ENCODE assay signal across 33 cellular contexts in genomic region chr1:99429754-99430153, GRCh38.
A peak's percentile ranks its signal among the peaks of the same experiment; 100 is the strongest.
DNase-seq lines count a peak whose midpoint lies in the region; ATAC-seq and TF ChIP-seq lines count a peak whose summit lies in the region.
"Had no signal": no experiment of that assay in that cellular context is flagged by ENCODE, and none has a peak within 500 bp of the region (broad histone marks: within the 10 kb centered on the region; RNA-seq: fewer than 3 reads in every experiment).

No MANE protein-coding gene starts in this region.

- H3F3A ChIP-seq in neural cell (ENCODE audit: insufficient read depth, low read length, poor library complexity, severe bottlenecking) (no peaks in the 10 kb centered on the region), MM.1S (ENCODE audit: insufficient read depth, low read length) (no peaks in the 10 kb centered on the region)

- H3K18ac ChIP-seq in mesendoderm (ENCODE audit: low read length), result no peak overlapping the region

- H3K9ac ChIP-seq in neural cell (ENCODE audit: low read length), result no peak overlapping the region
- H3K9ac ChIP-seq in MM.1S (ENCODE audit: low read length), result no peak overlapping the region
- no peak overlapping the region for H3K9ac ChIP-seq in mesendoderm (ENCODE audit: low read length)
- H3K9ac ChIP-seq: BLaER1; BLaER1 treated with 17β-estradiol and CSF1 and Interleukin-3, amounts not matched to agents 10 nM and 100 nM had no signal

- WGBS in mesendoderm (ENCODE audit: extremely low coverage, insufficient coverage, low lambda C conversion rate), result no CpG with 5 or more reads among the region's 1 CpG

- H3K27me3 ChIP-seq in neural cell (ENCODE audit: insufficient read depth, low read depth, low read length) (no peaks in the 10 kb centered on the region), MM.1S (replicated peaks; ENCODE audit: insufficient read depth, low read length) (no peaks in the 10 kb centered on the region), mesendoderm (ENCODE audit: insufficient read depth, low read length, poor library complexity) (no peaks in the 10 kb centered on the region)
- H3K27me3 ChIP-seq: BE2C; BLaER1; BLaER1 treated with 17β-estradiol and CSF1 and Interleukin-3, amounts not matched to agents 10 nM and 100 nM had no signal

- H3K4me2 ChIP-seq in neural cell (ENCODE audit: low read length), result peak overlapping the region; percentile 5
- no peak overlapping the region for H3K4me2 ChIP-seq in MM.1S (ENCODE audit: low read depth, low read length)
- no peak overlapping the region for H3K4me2 ChIP-seq in mesendoderm (ENCODE audit: low read length)
- H3K4me2 ChIP-seq: A549; BLaER1; BLaER1 treated with 17β-estradiol and CSF1 and Interleukin-3, amounts not matched to agents 10 nM and 100 nM had no signal

- H2AK5ac ChIP-seq in mesendoderm (ENCODE audit: low read length), result no peak overlapping the region

- no peaks in the 10 kb centered on the region for H3K9me2 ChIP-seq in neural cell (ENCODE audit: insufficient read depth, low read length)
- H3K9me2 ChIP-seq in MM.1S (replicated peaks; ENCODE audit: insufficient read depth, low read length), result no peaks in the 10 kb centered on the region

- no peaks in the 10 kb centered on the region for H4K20me1 ChIP-seq in neural cell (ENCODE audit: insufficient read depth)
- no peaks in the 10 kb centered on the region for H4K20me1 ChIP-seq in MM.1S (ENCODE audit: insufficient read depth, low read length)
- H4K20me1 ChIP-seq: BLaER1; BLaER1 treated with 17β-estradiol and CSF1 and Interleukin-3, amounts not matched to agents 10 nM and 100 nM had no signal

- H3K79me2 ChIP-seq in neural cell (replicated peaks; ENCODE audit: insufficient read depth, low read length) (no peaks in the 10 kb centered on the region), MM.1S (ENCODE audit: low read length) (no peaks in the 10 kb centered on the region), mesendoderm (ENCODE audit: control insufficient read depth, insufficient read depth, low read length) (no peaks in the 10 kb centered on the region)

- H3K4me3 ChIP-seq in neural cell (ENCODE audit: low read length) (no peak overlapping the region), MM.1S (ENCODE audit: low read length) (no peak overlapping the region), mesendoderm (ENCODE audit: low read length) (no peak overlapping the region)
- H3K4me3 ChIP-seq: A549; BLaER1; BLaER1 treated with 17β-estradiol and CSF1 and Interleukin-3, amounts not matched to agents 10 nM and 100 nM had no signal

- no peak for TF ChIP-seq RAD21 in neural cell (conservative IDR thresholded peaks at IDR 0.05)

- ATAC-seq in HG03460 (IDR thresholded peaks at IDR 0.05; ENCODE audit: unreplicated experiment), result no peak
- ATAC-seq: A549; CD8-positive, alpha-beta T cell had no signal

- H3K27ac ChIP-seq in caudate nucleus (ENCODE audit: low read depth, low read length) (peak overlapping the region; percentile 40), neural cell (ENCODE audit: low read length) (peak overlapping the region; percentile 2), MM.1S (ENCODE audit: low read length) (no peak overlapping the region), mesendoderm (ENCODE audit: low read depth, low read length) (no peak overlapping the region)
- H3K27ac ChIP-seq: 22Rv1; A549; BLaER1; BLaER1 treated with 17β-estradiol and CSF1 and Interleukin-3, amounts not matched to agents 10 nM and 100 nM; C4-2B had no signal

- no peaks in the 10 kb centered on the region for H3K79me1 ChIP-seq in mesendoderm (ENCODE audit: low read length)

- no peak overlapping the region for H3K4ac ChIP-seq in mesendoderm (ENCODE audit: low read depth, low read length)

- H3K36me3 ChIP-seq in neural cell (ENCODE audit: insufficient read depth, low read length) (no peaks in the 10 kb centered on the region), MM.1S (replicated peaks; ENCODE audit: insufficient read depth, low read length) (no peaks in the 10 kb centered on the region), mesendoderm (ENCODE audit: control insufficient read depth, insufficient read depth, low read length) (no peaks in the 10 kb centered on the region)
- H3K36me3 ChIP-seq: BE2C; BLaER1; BLaER1 treated with 17β-estradiol and CSF1 and Interleukin-3, amounts not matched to agents 10 nM and 100 nM had no signal

- H3K56ac ChIP-seq in mesendoderm (ENCODE audit: low read length), result no peak overlapping the region

- H4K8ac ChIP-seq in mesendoderm (ENCODE audit: low read depth, low read length), result no peak overlapping the region

- H2BK5ac ChIP-seq in mesendoderm (ENCODE audit: low read length), result no peak overlapping the region

- H2BK120ac ChIP-seq in mesendoderm (ENCODE audit: low read depth, low read length), result no peak overlapping the region

- H2BK15ac ChIP-seq in mesendoderm (replicated peaks; ENCODE audit: low read depth), result no peak overlapping the region

- H3K23ac ChIP-seq in mesendoderm (ENCODE audit: low read length), result no peak overlapping the region

- peak; percentile 57 for TF ChIP-seq EP300 in neural cell (conservative IDR thresholded peaks at IDR 0.05; ENCODE audit: poor library complexity, severe bottlenecking)

- no peak overlapping the region for H2AFZ ChIP-seq in neural cell (ENCODE audit: low read depth, low read length)
- H2AFZ ChIP-seq in MM.1S (ENCODE audit: low read length), result no peak overlapping the region

- TF ChIP-seq CTCF in neural cell (IDR thresholded peaks at IDR 0.05; ENCODE audit: poor library complexity, severe bottlenecking), result no peak
- no peak for TF ChIP-seq CTCF in MM.1S (IDR thresholded peaks at IDR 0.05; ENCODE audit: low read length)

- H3K4me1 ChIP-seq in MM.1S (ENCODE audit: low read length), result no peaks in the 10 kb centered on the region
- no peaks in the 10 kb centered on the region for H3K4me1 ChIP-seq in mesendoderm (ENCODE audit: control insufficient read depth, low read depth, low read length)
- H3K4me1 ChIP-seq: A549; BE2C; BLaER1; BLaER1 treated with 17β-estradiol and CSF1 and Interleukin-3, amounts not matched to agents 10 nM and 100 nM; Caco-2 had no signal

- DNase-seq in Ammon's horn (ENCODE audit: low spot score) (peak; percentile 54), caudate nucleus (lab: John Stamatoyannopoulos, UW) (peak in 3 of 61 donors; percentile 16 to 42 (median 17)), putamen (ENCODE audit: low spot score) (peak; percentile 39), retina (no peak), MM.1S (no peak), mesendoderm (no peak)
- DNase-seq: 8988T; ACHN; AML-193; BE2C; C1 segment of cervical spinal cord; Caco-2; Calu3; CD4-positive, alpha-beta memory T cell; CD4-positive, alpha-beta T cell; CD4-positive, CD25-positive, alpha-beta regulatory T cell; CD8-positive, alpha-beta memory T cell; CD8-positive, alpha-beta T cell; COR-L47; DMS 273 treated with DMSO at 0.1 percent for 48 hours; DMS153; DMS53; DMS79; DMS79 treated with DMSO at 0.1 percent for 48 hours; DND-41; EL had no signal

- no peaks in the 10 kb centered on the region for H3K9me3 ChIP-seq in neural cell (ENCODE audit: low read length)
- H3K9me3 ChIP-seq in MM.1S (replicated peaks; ENCODE audit: insufficient read depth, low read length), result no peaks in the 10 kb centered on the region
- H3K9me3 ChIP-seq: A549, BE2C, BLaER1, Caco-2 had no signal

- no peak overlapping the region for H4K5ac ChIP-seq in mesendoderm (ENCODE audit: low read length)

TF ChIP-seq in neural cell, 6 proteins besides CTCF, POLR2A, EP300 and RAD21:
- TF ChIP-seq MXI1 (conservative IDR thresholded peaks at IDR 0.05; ENCODE audit: poor library complexity, severe bottlenecking) (no peak), POLR2AphosphoS5 (IDR thresholded peaks at IDR 0.05) (peak; percentile 25), TAF1 (IDR thresholded peaks at IDR 0.05; ENCODE audit: low read depth) (no peak)
TF ChIP-seq in neural cell: peak in this region for 1.

Comparison
In these comparisons a context has a peak if more than half of its experiments do, and no peak if none do; other contexts are left out.
1. DNase-seq: peak in Ammon's horn (single experiment) and putamen (single experiment); none in retina (single experiment), MM.1S (single experiment) and mesendoderm (single experiment).
2. H3K27ac ChIP-seq: peak in caudate nucleus (single experiment) and neural cell (single experiment); none in MM.1S (single experiment) and mesendoderm (single experiment).